Comparison of ENCODE assay signal across 26 cellular contexts in genomic region chr2:134280726-134281125, GRCh38.
"Had no signal": no experiment of that assay in that cellular context is flagged by ENCODE, and none has a peak within 500 bp of the region (broad histone marks: within the 10 kb centered on the region; RNA-seq: fewer than 3 reads in every experiment).

No MANE protein-coding gene starts in this region.

- ATAC-seq: activated CD8-positive, alpha-beta memory T cell treated with anti-CD3 and anti-CD28 coated beads, Interleukin-2, amount 10 ng/mL, durations not matched to agents 7 days and 5 days; activated CD8-positive, alpha-beta T cell treated with anti-CD3 and anti-CD28 coated beads for 36 hours; activated naive CD8-positive, alpha-beta T cell treated with anti-CD3 and anti-CD28 coated beads, Interleukin-2, amount 50 U/mL, for 24 hours; esophagus mucosa; left colon; mucosa of descending colon; pancreas; psoas muscle; right cardiac atrium; stimulated activated naive CD8-positive, alpha-beta T cell treated with anti-CD3 and anti-CD28 coated beads, Interleukin-15, Interleukin-2, amounts not matched to agents 100 U/mL and 50 U/mL, for 24 hours; upper lobe of right lung had no signal

- H3K9me3 ChIP-seq: lower lobe of right lung, mucosa of descending colon, pancreas, psoas muscle, thyroid gland, upper lobe of right lung had no signal

- H3K27me3 Mint-ChIP-seq: activated CD4-positive, alpha-beta T cell treated with anti-CD3 and anti-CD28 coated beads, Interleukin-2, amount 10 ng/mL, durations not matched to agents 7 days and 5 days; activated CD8-positive, alpha-beta T cell treated with anti-CD3 and anti-CD28 coated beads for 36 hours; activated naive CD4-positive, alpha-beta T cell treated with anti-CD3 and anti-CD28 coated beads, Interleukin-2, amount 10 ng/mL, durations not matched to agents 7 days and 5 days; activated naive CD8-positive, alpha-beta T cell treated with anti-CD3 and anti-CD28 coated beads, Interleukin-2, amount 50 U/mL, for 24 hours had no signal

- H3K27ac ChIP-seq: lower lobe of right lung, pancreas, psoas muscle, thyroid gland, upper lobe of right lung had no signal

- H3K4me3 Mint-ChIP-seq: activated CD4-positive, alpha-beta T cell treated with anti-CD3 and anti-CD28 coated beads, Interleukin-2, amount 10 ng/mL, durations not matched to agents 7 days and 5 days; activated CD8-positive, alpha-beta memory T cell treated with anti-CD3 and anti-CD28 coated beads, Interleukin-2, amount 10 ng/mL, durations not matched to agents 7 days and 5 days; activated CD8-positive, alpha-beta T cell treated with anti-CD3 and anti-CD28 coated beads for 36 hours; activated naive CD4-positive, alpha-beta T cell treated with anti-CD3 and anti-CD28 coated beads, Interleukin-2, amount 10 ng/mL, durations not matched to agents 7 days and 5 days; activated naive CD8-positive, alpha-beta T cell treated with anti-CD3 and anti-CD28 coated beads, Interleukin-2, amount 50 U/mL, for 24 hours; nephron progenitor cell had no signal

- H3K4me1 ChIP-seq: psoas muscle, upper lobe of right lung had no signal

- H3K27me3 ChIP-seq: pancreas, thyroid gland, upper lobe of right lung had no signal

- DNase-seq: activated CD4-positive, alpha-beta T cell treated with anti-CD3 and anti-CD28 coated beads, Interleukin-2, amount 10 ng/mL, durations not matched to agents 7 days and 5 days; activated CD4-positive, CD25-positive, alpha-beta regulatory T cell treated with anti-CD3 and anti-CD28 coated beads, Interleukin-2, amount 50 U/mL, for 72 hours; activated CD8-positive, alpha-beta memory T cell treated with anti-CD3 and anti-CD28 coated beads, Interleukin-2, amount 10 ng/mL, durations not matched to agents 7 days and 5 days; activated CD8-positive, alpha-beta T cell treated with anti-CD3 and anti-CD28 coated beads for 36 hours; activated effector memory CD4-positive, alpha-beta T cell treated with anti-CD3 and anti-CD28 coated beads, Interleukin-2, amount 50 U/mL, for 16 hours; activated naive CD4-positive, alpha-beta T cell treated with anti-CD3 and anti-CD28 coated beads, Interleukin-2, amount 10 ng/mL, durations not matched to agents 7 days and 5 days; activated naive CD8-positive, alpha-beta T cell treated with anti-CD3 and anti-CD28 coated beads, Interleukin-2, amount 50 U/mL, for 24 hours; activated T-cell treated with anti-CD3 and anti-CD28 coated beads for 4 hours; dermis blood vessel endothelial cell; effector memory CD4-positive, alpha-beta T cell; foreskin melanocyte; hippocampal formation; left colon; lower lobe of right lung; mesendoderm; mucosa of descending colon; nephron progenitor cell; pancreas; psoas muscle; right cardiac atrium; stimulated activated CD4-positive, alpha-beta T cell treated with anti-CD3 and anti-CD28 coated beads, Interleukin-4, amount 100 ng/mL, for 24 hours; stimulated activated naive CD8-positive, alpha-beta T cell treated with anti-CD3 and anti-CD28 coated beads, Interleukin-15, Interleukin-2, amounts not matched to agents 100 U/mL and 50 U/mL, for 24 hours; substantia nigra; thyroid gland; upper lobe of right lung had no signal

- H3K27ac Mint-ChIP-seq: activated CD4-positive, alpha-beta T cell treated with anti-CD3 and anti-CD28 coated beads, Interleukin-2, amount 10 ng/mL, durations not matched to agents 7 days and 5 days; activated CD8-positive, alpha-beta memory T cell treated with anti-CD3 and anti-CD28 coated beads, Interleukin-2, amount 10 ng/mL, durations not matched to agents 7 days and 5 days; activated CD8-positive, alpha-beta T cell treated with anti-CD3 and anti-CD28 coated beads for 36 hours; activated naive CD4-positive, alpha-beta T cell treated with anti-CD3 and anti-CD28 coated beads, Interleukin-2, amount 10 ng/mL, durations not matched to agents 7 days and 5 days; activated naive CD8-positive, alpha-beta T cell treated with anti-CD3 and anti-CD28 coated beads, Interleukin-2, amount 50 U/mL, for 24 hours; nephron progenitor cell had no signal

- H3K4me3 ChIP-seq: lower lobe of right lung, mucosa of descending colon, pancreas, psoas muscle, thyroid gland, upper lobe of right lung had no signal

- H3K36me3 ChIP-seq: lower lobe of right lung, pancreas, thyroid gland, upper lobe of right lung had no signal

- H3K9me3 Mint-ChIP-seq: activated CD4-positive, alpha-beta T cell treated with anti-CD3 and anti-CD28 coated beads, Interleukin-2, amount 10 ng/mL, durations not matched to agents 7 days and 5 days; activated CD8-positive, alpha-beta T cell treated with anti-CD3 and anti-CD28 coated beads for 36 hours; activated naive CD4-positive, alpha-beta T cell treated with anti-CD3 and anti-CD28 coated beads, Interleukin-2, amount 10 ng/mL, durations not matched to agents 7 days and 5 days; nephron progenitor cell had no signal
